17 cellular contexts compared by ENCODE assay signal in genomic region chr19:56727731-56728130, GRCh38.
"Had no signal": no experiment of that assay in that cellular context is flagged by ENCODE, and none has a peak within 500 bp of the region (broad histone marks: within the 10 kb centered on the region; RNA-seq: fewer than 3 reads in every experiment).

No MANE protein-coding gene starts in this region.

- H3K27ac ChIP-seq: body of pancreas, neutrophil, right atrium auricular region had no signal

- H3K27me3 ChIP-seq: body of pancreas, neutrophil, right atrium auricular region had no signal

- H3K9me3 ChIP-seq: neutrophil, right atrium auricular region had no signal

- ATAC-seq: activated CD4-positive, alpha-beta T cell treated with anti-CD3 and anti-CD28 coated beads for 36 hours; activated naive CD4-positive, alpha-beta T cell treated with anti-CD3 and anti-CD28 coated beads, Interleukin-2, amount 50 U/mL, for 72 hours; activated T-cell treated with anti-CD3 and anti-CD28 coated beads, Interleukin-2, amount 50 U/mL, for 4 hours; body of pancreas; left colon; stimulated activated naive CD8-positive, alpha-beta T cell treated with anti-CD3 and anti-CD28 coated beads, Interleukin-15, amount 100 ng/mL, for 72 hours had no signal

- DNase-seq: activated CD4-positive, alpha-beta memory T cell treated with anti-CD3 and anti-CD28 coated beads, Interleukin-2, amount 10 ng/mL, durations not matched to agents 7 days and 5 days; activated CD4-positive, alpha-beta T cell treated with anti-CD3 and anti-CD28 coated beads for 36 hours; activated gamma-delta T cell; activated T-cell treated with anti-CD3 and anti-CD28 coated beads, Interleukin-2, amount 50 U/mL, for 4 hours; cortex of kidney; effector CD8-positive, alpha-beta T cell; foreskin fibroblast; left colon; naive B cell; small intestine; stimulated activated naive CD8-positive, alpha-beta T cell treated with anti-CD3 and anti-CD28 coated beads, Interleukin-15, amount 100 ng/mL, for 72 hours; T-helper 2 cell had no signal

- H3K4me1 ChIP-seq: body of pancreas, right atrium auricular region had no signal

- H3K36me3 ChIP-seq: neutrophil, right atrium auricular region had no signal

- H3K4me3 ChIP-seq: body of pancreas, lung, right atrium auricular region had no signal
